ENCODE assay signal across 9 cellular contexts in genomic region chr11:12149672-12150225, GRCh38. TPM values are rescaled to one million over a fixed set of nuclear protein-coding genes. Genes with fewer than 3 reads are reported as not detected.
DNase-seq lines count a peak whose midpoint lies in the region; ATAC-seq lines count a peak whose summit lies in the region.
"Had no signal": no experiment of that assay in that cellular context is flagged by ENCODE, and none has a peak within 500 bp of the region (broad histone marks: within the 10 kb centered on the region; RNA-seq: fewer than 3 reads in every experiment).

No MANE protein-coding gene starts in this region.

- H3K36me3 Mint-ChIP-seq in activated naive CD4-positive, alpha-beta T cell treated with anti-CD3 and anti-CD28 coated beads, Interleukin-2, amount 50 U/mL, for 72 hours = peaks cover 12 to 49% of the 10 kb centered on the region in 2 donors
- H3K36me3 Mint-ChIP-seq: WTC11 had no signal

- peak; percentile 27 to 37 for DNase-seq in activated CD4-positive, alpha-beta T cell treated with anti-CD3 and anti-CD28 coated beads for 24 hours (ENCODE audit: low read depth in 2 of 2)
- DNase-seq in activated CD4-positive, alpha-beta T cell treated with anti-CD3 and anti-CD28 coated beads, Interleukin-2, amount 50 U/mL, for 4 hours = no peak
- DNase-seq in activated naive CD4-positive, alpha-beta T cell treated with anti-CD3 and anti-CD28 coated beads, Interleukin-2, amount 50 U/mL, for 72 hours (ENCODE audit: low spot score in 2 of 2) = peak in 1 of 2 donors; percentile 59
- peak; percentile 55 to 74 for DNase-seq in stimulated activated CD8-positive, alpha-beta memory T cell treated with anti-CD3 and anti-CD28 coated beads, Interleukin-15, amount 100 ng/mL, for 48 hours (ENCODE audit: low read depth in 2 of 2)
- DNase-seq in mesenteric fat pad (ENCODE audit: low spot score) = no peak
- DNase-seq in NCI-H446 (lab: John Stamatoyannopoulos, UW) = no peak
- DNase-seq in kidney glomerular epithelial cell (lab: John Stamatoyannopoulos, UW) = no peak

- peak; percentile 90 for ATAC-seq in HG03469 (IDR thresholded peaks at IDR 0.05; ENCODE audit: unreplicated experiment)
- ATAC-seq in activated naive CD4-positive, alpha-beta T cell treated with anti-CD3 and anti-CD28 coated beads, Interleukin-2, amount 50 U/mL, for 72 hours = peak; percentile 62 to 75
- ATAC-seq: WTC11 had no signal

- H3K27ac Mint-ChIP-seq in activated naive CD4-positive, alpha-beta T cell treated with anti-CD3 and anti-CD28 coated beads, Interleukin-2, amount 50 U/mL, for 72 hours = peak overlapping the region; percentile 94 to 97
- H3K27ac Mint-ChIP-seq: WTC11 had no signal

- peaks cover 0 to 4% of the 10 kb centered on the region in 2 donors for H3K9me3 Mint-ChIP-seq in activated naive CD4-positive, alpha-beta T cell treated with anti-CD3 and anti-CD28 coated beads, Interleukin-2, amount 50 U/mL, for 72 hours
- H3K9me3 Mint-ChIP-seq: WTC11 had no signal

RNA-seq across cellular contexts. Expression of gene MICAL2, which starts 39.4 kb away (rescaled TPM):
- total RNA-seq in activated naive CD4-positive, alpha-beta T cell treated with anti-CD3 and anti-CD28 coated beads, Interleukin-2, amount 50 U/mL, for 72 hours = 100 to 1,000 TPM in 1 of 2 donors, 10 to 100 TPM in 1; 60.8 to 124 TPM
- total RNA-seq in mesenteric fat pad = 31.1 TPM

Comparison
In these comparisons a context has a peak if more than half of its experiments do, and no peak if none do; other contexts are left out.
1. DNase-seq: peak in activated CD4-positive, alpha-beta T cell treated with anti-CD3 and anti-CD28 coated beads for 24 hours (2 of 2) and stimulated activated CD8-positive, alpha-beta memory T cell treated with anti-CD3 and anti-CD28 coated beads, Interleukin-15, amount 100 ng/mL, for 48 hours (2 of 2); none in activated CD4-positive, alpha-beta T cell treated with anti-CD3 and anti-CD28 coated beads, Interleukin-2, amount 50 U/mL, for 4 hours (0 of 2), mesenteric fat pad (single experiment), NCI-H446 (0 of 2) and kidney glomerular epithelial cell (single experiment).